Comparison of ENCODE assay signal across 18 cellular contexts in genomic region chr17:16189791-16190348, GRCh38. TPM values are rescaled to one million over a fixed set of nuclear protein-coding genes. Genes with fewer than 3 reads are reported as not detected.
DNase-seq lines count a peak whose midpoint lies in the region; ATAC-seq, FAIRE-seq and TF ChIP-seq lines count a peak whose summit lies in the region.
"Had no signal": no experiment of that assay in that cellular context is flagged by ENCODE, and none has a peak within 500 bp of the region (broad histone marks: within the 10 kb centered on the region; RNA-seq: fewer than 3 reads in every experiment).

No MANE protein-coding gene starts in this region.

- H3K27me3 Mint-ChIP-seq in H9 (ENCODE audit: low read depth), result no peaks in the 10 kb centered on the region
- no peaks in the 10 kb centered on the region for H3K27me3 Mint-ChIP-seq in chondrocyte (ENCODE audit: low read depth)

- H3K4ac ChIP-seq in mesenchymal stem cell (ENCODE audit: low read depth in 1 of 2, low read length in 2 of 2) (no peak overlapping the region), H9 (ENCODE audit: low read depth, low read length) (no peak overlapping the region)

- H4K8ac ChIP-seq in mesenchymal stem cell (ENCODE audit: low read length) (no peak overlapping the region), H9 (replicated peaks; ENCODE audit: insufficient read length, low read depth, low read length) (no peak overlapping the region)

- H4K5ac ChIP-seq in H9 (ENCODE audit: insufficient read length, low read depth, low read length), result no peak overlapping the region

- TF ChIP-seq CTCF in left ventricle myocardium inferior (IDR thresholded peaks at IDR 0.05; ENCODE audit: borderline replicate concordance) (no peak), mammary epithelial cell (conservative IDR thresholded peaks at IDR 0.05 in 1 of 2, IDR thresholded peaks at IDR 0.05 in 1 of 2; ENCODE audit: extremely low read depth in 1 of 2, insufficient read depth in 1 of 2, low read depth in 1 of 2, low read length in 2 of 2) (no peak), H9 (conservative IDR thresholded peaks at IDR 0.05) (no peak), pancreas (IDR thresholded peaks at IDR 0.05) (no peak), chondrocyte (IDR thresholded peaks at IDR 0.05) (no peak)

- H3K9me3 ChIP-seq in left ventricle myocardium inferior (replicated peaks) (no peaks in the 10 kb centered on the region), right cardiac atrium (ENCODE audit: control insufficient read depth, low read length) (no peaks in the 10 kb centered on the region), mammary epithelial cell (replicated peaks; ENCODE audit: insufficient read depth, low read length) (no peaks in the 10 kb centered on the region), mesenchymal stem cell (ENCODE audit: control insufficient read depth, low read length) (no peaks in the 10 kb centered on the region), H9 (ENCODE audit: control insufficient read depth, low read depth, low read length) (no peaks in the 10 kb centered on the region), pancreas (no peaks in the 10 kb centered on the region)

- H3K27ac ChIP-seq in left ventricle myocardium inferior (replicated peaks) (peak overlapping the region; percentile 58), right cardiac atrium (ENCODE audit: low read length) (no peak overlapping the region), mammary epithelial cell (ENCODE audit: insufficient read depth, low read depth, low read length) (peak overlapping the region; percentile 31), mesenchymal stem cell (ENCODE audit: low read length, poor library complexity, severe bottlenecking) (no peak overlapping the region), H9 (ENCODE audit: insufficient read length, low read depth, low read length) (no peak overlapping the region), pancreas (no peak overlapping the region)

- H3K18ac ChIP-seq in mesenchymal stem cell (ENCODE audit: low read depth in 1 of 2, low read length in 2 of 2), result no peak overlapping the region
- H3K18ac ChIP-seq in H9 (ENCODE audit: insufficient read length, low read depth, low read length), result no peak overlapping the region

- FAIRE-seq in pancreas (lab: Jason Lieb, UNC), result no peak

- H3K79me2 ChIP-seq in mammary epithelial cell (ENCODE audit: insufficient read depth, low read length) (peaks cover 90% of the 10 kb centered on the region), H9 (ENCODE audit: insufficient read depth, low read length) (no peaks in the 10 kb centered on the region; the same call in 1 of the 2 replicates)

- H3K27ac Mint-ChIP-seq in H9 (no peak overlapping the region), chondrocyte (ENCODE audit: unreplicated experiment) (no peak overlapping the region)

- H4K20me1 ChIP-seq in mammary epithelial cell (ENCODE audit: insufficient read depth, low read length) (no peaks in the 10 kb centered on the region), H9 (ENCODE audit: control insufficient read depth, insufficient read depth, insufficient read length) (no peaks in the 10 kb centered on the region)

- in situ Hi-C loops in mammary epithelial cell (cut with MboI; ENCODE audit: low sequenced_read_pairs in 2 of 2), result no loop called here

- no peak overlapping the region for H2BK12ac ChIP-seq in mesenchymal stem cell (ENCODE audit: low read length in 2 of 2)
- H2BK12ac ChIP-seq in H9 (ENCODE audit: insufficient read length, low read depth, low read length), result no peak overlapping the region

- H4K91ac ChIP-seq in mesenchymal stem cell (ENCODE audit: low read length), result no peak overlapping the region
- no peak overlapping the region for H4K91ac ChIP-seq in H9 (ENCODE audit: insufficient read length, low read depth, low read length)

- no peaks in the 10 kb centered on the region for H3K4me1 Mint-ChIP-seq in H9
- H3K4me1 Mint-ChIP-seq in chondrocyte (ENCODE audit: low read depth), result peaks cover 23% of the 10 kb centered on the region

- H3K9me3 Mint-ChIP-seq in H9 (no peaks in the 10 kb centered on the region), chondrocyte (ENCODE audit: low read depth) (peaks cover under 1% of the 10 kb centered on the region)

- H3K9ac ChIP-seq in mammary epithelial cell (ENCODE audit: insufficient read depth, low read length) (peak overlapping the region; percentile 5), mesenchymal stem cell (ENCODE audit: low read length) (peak overlapping the region; percentile 40), H9 (ENCODE audit: extremely low read depth, insufficient read length, low read length) (no peak overlapping the region)

- H3K4me2 ChIP-seq in mammary epithelial cell (ENCODE audit: insufficient read depth, low read depth, low read length) (peak overlapping the region; percentile 70), mesenchymal stem cell (ENCODE audit: low read length, poor library complexity, severe bottlenecking) (no peak overlapping the region), H9 (ENCODE audit: insufficient read depth, insufficient read length, low read length) (no peak overlapping the region)

- H3K14ac ChIP-seq in mesenchymal stem cell (ENCODE audit: low read length in 2 of 2) (no peak overlapping the region), H9 (ENCODE audit: insufficient read depth, low read length) (no peak overlapping the region)

- no TSS peak for BruUV-seq in mammary epithelial cell (replicated peaks; lab: Mats Ljungman, UMichigan)

- H3T11ph ChIP-seq in H9 (ENCODE audit: low read length), result no peak overlapping the region

- intact Hi-C loops in left ventricle myocardium inferior (cut with micrococcal nuclease) (no loop called here), right cardiac atrium (cut with DNase I) (no loop called here), mammary epithelial cell (cut with micrococcal nuclease) (no loop called here), pancreas (cut with DNase I) (no loop called here)

- DNase-seq in left ventricle myocardium inferior, result no peak
- no peak for DNase-seq in right cardiac atrium
- peak; percentile 49 for DNase-seq in mammary epithelial cell
- no peak for DNase-seq in mesenchymal stem cell
- no peak for DNase-seq in H9
- DNase-seq in pancreas, result no peak
- no peak for DNase-seq in chondrocyte (ENCODE audit: low spot score)
- DNase-seq: DND-41, GDM1, GOT3, KBM-7, NCI-H1092, NCI-H1694, NCI-H2107, NCI-H446, NCI-H748 treated with DMSO at 0.1 percent for 48 hours, SIG-M5 had no signal

- no peak overlapping the region for H2AFZ ChIP-seq in mammary epithelial cell (ENCODE audit: low read depth, low read length)
- H2AFZ ChIP-seq in mesenchymal stem cell (ENCODE audit: low read depth, low read length), result no peak overlapping the region
- no peak overlapping the region for H2AFZ ChIP-seq in H9 (ENCODE audit: low read length)

- H3K4me3 Mint-ChIP-seq in H9, result no peak overlapping the region
- no peak overlapping the region for H3K4me3 Mint-ChIP-seq in chondrocyte (ENCODE audit: unreplicated experiment)

- no peaks in the 10 kb centered on the region for H3K27me3 ChIP-seq in left ventricle myocardium inferior (ENCODE audit: low read depth)
- no peaks in the 10 kb centered on the region for H3K27me3 ChIP-seq in right cardiac atrium (ENCODE audit: control insufficient read depth, insufficient read depth)
- H3K27me3 ChIP-seq in mammary epithelial cell (ENCODE audit: insufficient read depth, low read length), result no peaks in the 10 kb centered on the region
- no peaks in the 10 kb centered on the region for H3K27me3 ChIP-seq in mesenchymal stem cell (ENCODE audit: control insufficient read depth in 1 of 2, insufficient read depth in 1 of 2, low read length in 2 of 2)
- no peaks in the 10 kb centered on the region for H3K27me3 ChIP-seq in H9 (ENCODE audit: insufficient read depth, low read length)
- H3K27me3 ChIP-seq in pancreas, result no peaks in the 10 kb centered on the region

- no peaks in the 10 kb centered on the region for H3K23me2 ChIP-seq in H9 (ENCODE audit: insufficient read length, low read depth, low read length, poor library complexity, severe bottlenecking)

- H2BK5ac ChIP-seq in mesenchymal stem cell (ENCODE audit: low read depth, low read length, poor library complexity, severe bottlenecking) (no peak overlapping the region), H9 (ENCODE audit: insufficient read length, low read length) (no peak overlapping the region)

- H3K79me1 ChIP-seq in mesenchymal stem cell (replicated peaks; ENCODE audit: low read length, poor library complexity, severe bottlenecking) (peaks cover 3% of the 10 kb centered on the region), H9 (ENCODE audit: insufficient read depth, low read depth, low read length, poor library complexity, severe bottlenecking) (no peaks in the 10 kb centered on the region)

- peaks cover 26% of the 10 kb centered on the region for H3K36me3 ChIP-seq in left ventricle myocardium inferior
- H3K36me3 ChIP-seq in mammary epithelial cell (ENCODE audit: insufficient read depth, low read length), result peaks cover 12% of the 10 kb centered on the region
- H3K36me3 ChIP-seq in mesenchymal stem cell (ENCODE audit: control insufficient read depth in 1 of 2, insufficient read depth in 2 of 2, low read depth in 1 of 2, low read length in 2 of 2), result peaks cover 7 to 52% of the 10 kb centered on the region in 2 experiments
- H3K36me3 ChIP-seq in pancreas, result peaks cover 0 to 21% (median 6%) of the 10 kb centered on the region in 3 donors

- peaks cover 24 to 52% (median 48%) of the 10 kb centered on the region in 3 experiments; a peak in 6 of 7 replicates for H3K36me3 Mint-ChIP-seq in H9 (ENCODE audit: insufficient read depth in 1 of 3, low read depth in 3 of 3)
- peaks cover 29% of the 10 kb centered on the region for H3K36me3 Mint-ChIP-seq in chondrocyte (ENCODE audit: low read depth)

- H3K4me3 ChIP-seq in left ventricle myocardium inferior (no peak overlapping the region), right cardiac atrium (ENCODE audit: low read length) (no peak overlapping the region), mammary epithelial cell (replicated peaks in 1 of 3; ENCODE audit: insufficient read depth in 1 of 3, low read depth in 2 of 3, low read length in 3 of 3) (no peak overlapping the region), mesenchymal stem cell (ENCODE audit: insufficient read depth in 1 of 2, low read depth in 1 of 2, low read length in 2 of 2) (no peak overlapping the region), pancreas (no peak overlapping the region)

- H2AK5ac ChIP-seq in mesenchymal stem cell (ENCODE audit: low read length, severe bottlenecking) (no peak overlapping the region), H9 (ENCODE audit: insufficient read length, low read length) (no peak overlapping the region)

- no peak for ATAC-seq in right cardiac atrium
- no peak for ATAC-seq in pancreas
- ATAC-seq: Panc1 had no signal

- no peak overlapping the region for H3K56ac ChIP-seq in H9 (ENCODE audit: insufficient read length, low read depth, low read length)

- WGBS in right cardiac atrium, result 73% methylated on average over 3 of the region's 3 CpGs
- WGBS in mammary epithelial cell (ENCODE audit: low coverage, missing lambda C conversion rate), result 50% methylated on average over 2 of the region's 3 CpGs
- 100% methylated on average over 2 of the region's 3 CpGs for WGBS in mesenchymal stem cell
- WGBS in H9 (ENCODE audit: extremely low coverage, insufficient read length, low lambda C conversion rate), result no CpG with 5 or more reads among the region's 3 CpGs
- 79% methylated on average over 3 of the region's 3 CpGs for WGBS in pancreas, 2 donors

- dilution Hi-C loops in mammary epithelial cell (cut with HindIII; ENCODE audit: low sequenced_read_pairs), result no loop called here

- CTCF ChIA-PET in mammary epithelial cell (lab: Charles Lee; ENCODE audit: low non-redundant PET), result interaction anchor here (0.6 kb wide), 2 partner anchors 15 to 25 kb away, joined by 4 to 6 read pairs; partner anchors contain the start of gene NCOR1

- H2BK20ac ChIP-seq in H9 (ENCODE audit: low read depth, low read length, poor library complexity, severe bottlenecking), result no peak overlapping the region

- H2BK120ac ChIP-seq in mesenchymal stem cell (ENCODE audit: low read depth, low read length) (no peak overlapping the region), H9 (ENCODE audit: low read depth, low read length, poor library complexity, severe bottlenecking) (no peak overlapping the region)

- no peak overlapping the region for H3K23ac ChIP-seq in mesenchymal stem cell (ENCODE audit: low read length in 2 of 2)
- H3K23ac ChIP-seq in H9 (ENCODE audit: insufficient read length, low read depth, low read length), result no peak overlapping the region

- H3K4me1 ChIP-seq in left ventricle myocardium inferior (peaks cover 42% of the 10 kb centered on the region), right cardiac atrium (ENCODE audit: control insufficient read depth, insufficient read depth, low read length) (peaks cover 1% of the 10 kb centered on the region), mammary epithelial cell (ENCODE audit: insufficient read depth, low read length) (peaks cover 19% of the 10 kb centered on the region), mesenchymal stem cell (ENCODE audit: control insufficient read depth, insufficient read depth, low read depth, low read length) (peaks cover 1% of the 10 kb centered on the region), H9 (ENCODE audit: insufficient read depth, low read length) (no peaks in the 10 kb centered on the region), pancreas (peaks cover 0 to 7% (median 0%) of the 10 kb centered on the region in 3 donors)

- no peak overlapping the region for H2BK15ac ChIP-seq in mesenchymal stem cell (ENCODE audit: low read depth, poor library complexity, severe bottlenecking)
- no peak overlapping the region for H2BK15ac ChIP-seq in H9 (ENCODE audit: low read depth, low read length)

RNA-seq across cellular contexts. Expression of gene NCOR1, which starts 25.5 kb away (rescaled TPM):
- total RNA-seq in left ventricle myocardium inferior (60.1 TPM), right cardiac atrium (10 to 100 TPM; 57.5 to 73.0 (median 69.8) TPM), mammary epithelial cell (100 to 1,000 TPM in 1 of 2 donors, 10 to 100 TPM in 1; 98.7 to 116 TPM), H9 (2021) (112 and 119 TPM in 2 replicates), pancreas (10 to 100 TPM; 39.8 to 79.2 (median 49.5) TPM), chondrocyte (102 to 115 TPM (median 108 TPM) in 3 replicates)
- polyA plus RNA-seq in right cardiac atrium (28.2 TPM), mammary epithelial cell (59.8 TPM), pancreas (100 to 1,000 TPM in 1 of 2 donors, 10 to 100 TPM in 1; 36.7 to 123 TPM)
- 213 TPM for polyA minus RNA-seq in mammary epithelial cell
- polyA plus RNA-seq in mesenchymal stem cell (2013, experiment 1 of 2), result 52.9 TPM
- polyA plus RNA-seq in mesenchymal stem cell (2013, experiment 2 of 2), result 49.7 TPM

RNA-seq across cellular contexts. Expression of gene PIGL, which starts 27.1 kb away (rescaled TPM):
- total RNA-seq in left ventricle myocardium inferior (7.1 TPM), right cardiac atrium (10 to 100 TPM; 10.9 to 16.7 (median 12.2) TPM), mammary epithelial cell (10 to 100 TPM; 26.9 to 27.5 TPM), H9 (2021) (21.6 and 24.3 TPM in 2 replicates), pancreas (10 to 100 TPM; 11.3 to 21.3 (median 13.8) TPM), chondrocyte (15.9 to 21.9 TPM (median 19.1 TPM) in 3 replicates)
- polyA plus RNA-seq in right cardiac atrium (9.6 TPM), mammary epithelial cell (16.2 TPM), pancreas (10 to 100 TPM; 23.1 to 27.1 TPM)
- polyA minus RNA-seq in mammary epithelial cell, result not detected
- polyA plus RNA-seq in mesenchymal stem cell (2013, experiment 1 of 2), result 15.5 TPM
- 15.0 TPM for polyA plus RNA-seq in mesenchymal stem cell (2013, experiment 2 of 2)

Comparison
In these comparisons a context has a peak if more than half of its experiments do, and no peak if none do; other contexts are left out.
1. H3K27ac ChIP-seq: peak in left ventricle myocardium inferior (single experiment) and mammary epithelial cell (single experiment); none in right cardiac atrium (single experiment), mesenchymal stem cell (single experiment), H9 (single experiment) and pancreas (0 of 4).